14 cellular contexts compared by ENCODE assay signal in the genomic region with DNA sequence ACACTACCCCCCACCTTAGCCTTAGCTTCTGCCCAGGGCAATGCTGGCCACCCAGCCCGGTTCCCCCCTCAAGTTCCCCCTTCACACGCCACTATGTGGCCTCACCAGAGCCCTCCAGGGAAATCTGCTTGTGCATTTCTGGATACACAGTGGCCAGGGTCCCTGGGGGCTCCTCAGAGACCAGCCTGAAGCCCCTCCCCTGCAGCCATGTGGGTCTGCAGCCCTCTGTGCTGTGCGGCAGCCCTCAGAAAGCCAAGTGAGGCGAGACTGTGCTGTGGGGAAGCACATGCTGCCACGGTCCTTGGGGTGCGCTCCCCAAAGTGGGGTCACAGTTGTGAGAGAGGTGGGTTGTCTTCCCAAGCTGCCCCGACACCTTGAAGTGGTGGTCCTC. TPM values are rescaled to one million over a fixed set of nuclear protein-coding genes. Genes with fewer than 3 reads are reported as not detected.
DNase-seq lines count a peak whose midpoint lies in the region; ATAC-seq and TF ChIP-seq lines count a peak whose summit lies in the region.
"Had no signal": no experiment of that assay in that cellular context is flagged by ENCODE, and none has a peak within 500 bp of the region (broad histone marks: within the 10 kb centered on the region; RNA-seq: fewer than 3 reads in every experiment).

No MANE protein-coding gene starts in this region.

- intact Hi-C loops in thyroid gland (cut with DNase I), result no loop called here
- intact Hi-C loops in sciatic nerve (cut with DNase I), result no loop called here

- DNase-seq in WERI-Rb-1 (no peak), thyroid gland (no peak), NCI-H82 treated with DMSO at 0.1 percent for 48 hours (lab: John Stamatoyannopoulos, UW; ENCODE audit: unreplicated experiment) (no peak), sciatic nerve (ENCODE audit: low spot score) (no peak)
- no peak for DNase-seq in activated CD4-positive, alpha-beta T cell treated with anti-CD3 and anti-CD28 coated beads for 4 hours
- DNase-seq: activated CD4-positive, CD25-positive, alpha-beta regulatory T cell; activated T-cell treated with anti-CD3 and anti-CD28 coated beads, Interleukin-2, amount 50 U/mL, for 24 hours; Caco-2; NCI-H187 treated with DMSO at 0.1 percent for 48 hours; NCI-H82; stimulated activated CD4-positive, alpha-beta T cell treated with anti-CD3 and anti-CD28 coated beads, Interleukin-2, amount 100 ng/mL, for 24 hours; stimulated activated naive CD4-positive, alpha-beta T cell had no signal

- H3K36me3 ChIP-seq in WERI-Rb-1, result peaks cover 21% of the 10 kb centered on the region
- H3K36me3 ChIP-seq in thyroid gland, result no peaks in the 10 kb centered on the region

- TF ChIP-seq CTCF in WERI-Rb-1 (IDR thresholded peaks at IDR 0.05; ENCODE audit: low read depth, low read length) (no peak), thyroid gland (IDR thresholded peaks at IDR 0.05) (no peak)

- ATAC-seq in sciatic nerve, result no peak

- peaks cover 38 to 52% of the 10 kb centered on the region in 2 donors for H3K4me1 ChIP-seq in thyroid gland
- H3K4me1 ChIP-seq: parathyroid adenoma had no signal

- H3K9me3 ChIP-seq in WERI-Rb-1 (ENCODE audit: severe bottlenecking) (no peaks in the 10 kb centered on the region), thyroid gland (no peaks in the 10 kb centered on the region)
- H3K9me3 ChIP-seq: Caco-2 had no signal

- 93 to 100% methylated on average over 1 to 5 of the region's 7 CpGs for WGBS in thyroid gland, 2 donors

- no peak for TF ChIP-seq POLR2A in thyroid gland (IDR thresholded peaks at IDR 0.05)

- H3K27me3 ChIP-seq in WERI-Rb-1 (ENCODE audit: insufficient read depth, low read depth, severe bottlenecking) (no peaks in the 10 kb centered on the region), layer of hippocampus (ENCODE audit: control insufficient read depth, insufficient read depth, low read length) (no peaks in the 10 kb centered on the region), thyroid gland (no peaks in the 10 kb centered on the region)

- peak overlapping the region; percentile 74 for H3K27ac ChIP-seq in WERI-Rb-1
- peak overlapping the region; percentile 88 for H3K27ac ChIP-seq in layer of hippocampus (ENCODE audit: low read depth, low read length)
- H3K27ac ChIP-seq in thyroid gland, result peak overlapping the region; percentile 58 to 89 (median 67)

- no peak overlapping the region for H3K4me3 ChIP-seq in WERI-Rb-1 (ENCODE audit: low read depth, low read length)
- H3K4me3 ChIP-seq in thyroid gland (replicated peaks in 1 of 3), result no peak overlapping the region

RNA-seq across cellular contexts. Expression of a gene that starts 2.1 kb away (rescaled TPM):
- total RNA-seq in thyroid gland (100 to 1,000 TPM; 143 to 266 (median 215) TPM), sciatic nerve (160 TPM)

RNA-seq across cellular contexts. Expression of a gene that starts 17.2 kb away (rescaled TPM):
- 10 to 100 TPM in 2 of 4 donors, 1 to 10 TPM in 2; 4.3 to 14.3 (median 9.3) TPM for total RNA-seq in thyroid gland
- 14.0 TPM for total RNA-seq in sciatic nerve

RNA-seq across cellular contexts. Expression of a gene that starts 33.5 kb away (rescaled TPM):
- total RNA-seq in thyroid gland, result 100 to 1,000 TPM in 1 of 4 donors, 10 to 100 TPM in 3; 65.7 to 103 (median 74.0) TPM
- 42.1 TPM for total RNA-seq in sciatic nerve

RNA-seq across cellular contexts. Expression of a gene that starts 39.4 kb away (rescaled TPM):
- 1 to 10 TPM; 2.8 to 4.7 (median 4.0) TPM for total RNA-seq in thyroid gland
- 20.4 TPM for total RNA-seq in sciatic nerve

RNA-seq across cellular contexts. Expression of a gene that starts 48.1 kb away (rescaled TPM):
- total RNA-seq in thyroid gland (1 to 10 TPM; 3.1 to 5.1 (median 3.7) TPM), sciatic nerve (17.8 TPM)
